19 cellular contexts compared by ENCODE assay signal in the genomic region with DNA sequence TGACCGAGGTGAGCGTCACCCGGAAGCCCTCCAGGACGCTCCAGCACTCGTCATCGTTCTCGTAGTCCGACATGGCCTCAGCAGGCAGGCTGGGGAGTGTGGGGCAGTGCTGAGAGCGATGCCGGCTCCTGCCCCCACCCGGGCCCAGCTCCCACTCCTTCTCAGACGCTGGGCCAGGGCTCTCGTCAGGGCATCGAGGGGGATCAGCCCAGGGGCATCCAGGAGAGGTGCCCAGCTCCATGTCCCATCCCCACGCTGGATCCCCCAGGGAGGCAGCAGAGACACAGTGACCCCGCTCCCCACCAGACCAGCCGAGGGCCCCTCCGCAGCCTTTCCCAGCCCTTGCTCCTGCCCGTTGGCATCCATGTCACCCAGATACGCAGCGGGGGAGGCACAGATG. TPM values are rescaled to one million over a fixed set of nuclear protein-coding genes. Genes with fewer than 3 reads are reported as not detected.
DNase-seq lines count a peak whose midpoint lies in the region; ATAC-seq, FAIRE-seq and TF ChIP-seq lines count a peak whose summit lies in the region.
"Had no signal": no experiment of that assay in that cellular context is flagged by ENCODE, and none has a peak within 500 bp of the region (broad histone marks: within the 10 kb centered on the region; RNA-seq: fewer than 3 reads in every experiment).

No MANE protein-coding gene starts in this region.

- H3K4me3 ChIP-seq in A549 (no peak overlapping the region), GM23248 (no peak overlapping the region), osteoblast (ENCODE audit: insufficient read depth, low read length) (peak overlapping the region; percentile 56)

- no peaks in the 10 kb centered on the region for H3K27me3 Mint-ChIP-seq in dendritic cell treated with granulocyte-macrophage colony-stimulating factor and Interleukin-4, amounts not matched to agents 40 ng/mL and 50 ng/mL, for 4 days
- H3K27me3 Mint-ChIP-seq in WTC11 (ENCODE audit: low read depth): no peaks in the 10 kb centered on the region
- H3K27me3 Mint-ChIP-seq: CD4-positive, alpha-beta memory T cell had no signal

- peak overlapping the region; percentile 39; the same call in 1 of the 3 replicates for H3K4me2 ChIP-seq in A549
- no peak overlapping the region for H3K4me2 ChIP-seq in GM23248 (ENCODE audit: unreplicated experiment)
- peak overlapping the region; percentile 75 for H3K4me2 ChIP-seq in osteoblast (ENCODE audit: insufficient read depth, low read length)

- TF ChIP-seq EP300 in A549 (IDR thresholded peaks at IDR 0.05): no peak

- H3K27me3 ChIP-seq in GM23248 (replicated peaks; ENCODE audit: insufficient read depth) (no peaks in the 10 kb centered on the region), osteoblast (ENCODE audit: insufficient read depth, low read length) (no peaks in the 10 kb centered on the region)
- H3K27me3 ChIP-seq: suprapubic skin had no signal

- H3K79me2 ChIP-seq in GM23248 (ENCODE audit: insufficient read depth) (no peaks in the 10 kb centered on the region), osteoblast (ENCODE audit: insufficient read depth, low read length) (no peaks in the 10 kb centered on the region)

- WGBS in A549 (ENCODE audit: missing lambda C conversion rate): 94% methylated on average over 8 of the region's 21 CpGs
- 89 to 94% methylated on average over 19 to 21 of the region's 21 CpGs for WGBS in GM23248 (ENCODE audit: low coverage in 1 of 2, low lambda C conversion rate in 2 of 2, missing lambda C conversion rate in 2 of 2), 2 experiments

- no peak for TF ChIP-seq POLR2A in A549 (IDR thresholded peaks at IDR 0.05; ENCODE audit: low read length)

- intact Hi-C loops in dendritic cell treated with granulocyte-macrophage colony-stimulating factor and Interleukin-4, amounts not matched to agents 40 ng/mL and 50 ng/mL, for 4 days (cut with micrococcal nuclease): no loop called here

- H3K4me1 ChIP-seq in A549 (peaks cover 12% of the 10 kb centered on the region), GM23248 (ENCODE audit: insufficient read depth) (peaks cover 11% of the 10 kb centered on the region; the same call in 1 of the 2 replicates), osteoblast (ENCODE audit: insufficient read depth, low read length) (peaks cover 14% of the 10 kb centered on the region)
- H3K4me1 ChIP-seq: psoas muscle had no signal

- no peak for TF ChIP-seq RAD21 in A549 (conservative IDR thresholded peaks at IDR 0.05 in 1 of 2, IDR thresholded peaks at IDR 0.05 in 1 of 2)

- H3K36me3 ChIP-seq in GM23248 (ENCODE audit: low read depth) (no peaks in the 10 kb centered on the region), osteoblast (ENCODE audit: insufficient read depth, low read length) (peaks cover 3% of the 10 kb centered on the region)
- H3K36me3 ChIP-seq: suprapubic skin had no signal

- CTCF ChIA-PET in A549 (lab: Yijun Ruan, JAX): interaction anchor here (0.6 to 2.3 kb wide), 8 partner anchors 9 to 108 kb away, joined by 3 to 18 read pairs (median 4); a partner anchor contains a TSS
- CTCF ChIA-PET in WTC11 (lab: Charles Lee): interaction anchor here (0.6 to 1.7 kb wide), 3 partner anchors 8 to 32 kb away, joined by 3 to 5 read pairs (median 4); a partner anchor contains a TSS

- no peaks in the 10 kb centered on the region for H4K20me1 ChIP-seq in GM23248 (ENCODE audit: insufficient read depth)
- H4K20me1 ChIP-seq in osteoblast (ENCODE audit: insufficient read depth, low read length): no peaks in the 10 kb centered on the region

- H3K4me1 Mint-ChIP-seq in dendritic cell treated with granulocyte-macrophage colony-stimulating factor and Interleukin-4, amounts not matched to agents 40 ng/mL and 50 ng/mL, for 4 days (ENCODE audit: low read depth): peaks cover 77% of the 10 kb centered on the region
- no peaks in the 10 kb centered on the region for H3K4me1 Mint-ChIP-seq in WTC11
- H3K4me1 Mint-ChIP-seq: CD4-positive, alpha-beta memory T cell had no signal

- H3K9ac ChIP-seq in GM23248: peak overlapping the region; percentile 31; the same call in 1 of the 2 replicates

- ATAC-seq in A549 (no peak), GM21367 (IDR thresholded peaks at IDR 0.05; ENCODE audit: unreplicated experiment) (no peak), WTC11 (no peak)
- ATAC-seq: activated naive CD4-positive, alpha-beta T cell treated with anti-CD3 and anti-CD28 coated beads, Interleukin-2, amount 50 U/mL, for 72 hours had no signal

- no peaks in the 10 kb centered on the region for H3K9me3 ChIP-seq in A549
- no peaks in the 10 kb centered on the region for H3K9me3 ChIP-seq in GM23248 (ENCODE audit: low read depth)
- no peaks in the 10 kb centered on the region for H3K9me3 ChIP-seq in osteoblast (ENCODE audit: low read depth, low read length)
- H3K9me3 ChIP-seq: esophagus muscularis mucosa, psoas muscle, suprapubic skin had no signal

- in situ Hi-C loops in GM23248 (cut with MboI): no loop called here

- no peaks in the 10 kb centered on the region for H3F3A ChIP-seq in GM23248 (ENCODE audit: insufficient read depth)

- DNase-seq in A549 (ENCODE audit: low read depth in 1 of 2, low spot score in 1 of 2): no peak
- DNase-seq in GM23248: no peak
- no peak for DNase-seq in osteoblast (ENCODE audit: insufficient read length, low spot score, missing footprints)
- DNase-seq in Ammon's horn (ENCODE audit: low spot score): no peak
- no peak for DNase-seq in WTC11 (ENCODE audit: low spot score)
- no peak for DNase-seq in putamen (ENCODE audit: low spot score)
- DNase-seq: CD4-positive, alpha-beta memory T cell; effector memory CD4-positive, alpha-beta T cell; NCI-H1417 treated with DMSO at 0.1 percent for 48 hours; stimulated activated CD8-positive, alpha-beta memory T cell treated with anti-CD3 and anti-CD28 coated beads, Interleukin-4, amount 100 ng/mL, for 48 hours had no signal

- H3K9me2 ChIP-seq in GM23248 (ENCODE audit: insufficient read depth): no peaks in the 10 kb centered on the region

- H3K27ac ChIP-seq in A549 (peak overlapping the region; percentile 54 to 76; a peak in 3 of 6 replicates), GM23248 (no peak overlapping the region), osteoblast (ENCODE audit: low read depth, low read length) (no peak overlapping the region)
- H3K27ac ChIP-seq: esophagus muscularis mucosa, psoas muscle, suprapubic skin had no signal

- H3K36me3 Mint-ChIP-seq in dendritic cell treated with granulocyte-macrophage colony-stimulating factor and Interleukin-4, amounts not matched to agents 40 ng/mL and 50 ng/mL, for 4 days (ENCODE audit: low read depth): peaks cover 89% of the 10 kb centered on the region
- no peaks in the 10 kb centered on the region for H3K36me3 Mint-ChIP-seq in WTC11
- H3K36me3 Mint-ChIP-seq: activated naive CD4-positive, alpha-beta T cell treated with anti-CD3 and anti-CD28 coated beads, Interleukin-2, amount 50 U/mL, for 72 hours; CD4-positive, alpha-beta memory T cell; mesothelial cell of epicardium had no signal

- no peak for FAIRE-seq in A549 (lab: Jason Lieb, UNC)
- FAIRE-seq: A204.1 had no signal

- POLR2A ChIA-PET in A549 (lab: Yijun Ruan, JAX) (interaction anchor here (0.6 to 2.3 kb wide), 2 partner anchors 8 to 9 kb away, joined by 4 to 17 read pairs; a partner anchor contains a TSS), WTC11 (lab: Charles Lee) (interaction anchor here (0.7 to 1.2 kb wide), 2 partner anchors 8 to 253 kb away, joined by 3 to 4 read pairs; a partner anchor contains a TSS)

- TF ChIP-seq CTCF in A549 (IDR thresholded peaks at IDR 0.05) (no peak), osteoblast (IDR thresholded peaks at IDR 0.05; ENCODE audit: extremely low read depth, low read depth, low read length) (no peak), WTC11 (IDR thresholded peaks at IDR 0.05) (no peak)

- no peaks in the 10 kb centered on the region for H3K9me3 Mint-ChIP-seq in dendritic cell treated with granulocyte-macrophage colony-stimulating factor and Interleukin-4, amounts not matched to agents 40 ng/mL and 50 ng/mL, for 4 days
- H3K9me3 Mint-ChIP-seq in WTC11: no peaks in the 10 kb centered on the region
- H3K9me3 Mint-ChIP-seq: activated naive CD4-positive, alpha-beta T cell treated with anti-CD3 and anti-CD28 coated beads, Interleukin-2, amount 50 U/mL, for 72 hours; activated T-helper 1 cell treated with anti-CD3 and anti-CD28 coated beads, Interleukin-12 subunit alpha, Interleukin-12 subunit beta, Interleukin-2, Interleukin-4 antibody, amounts not matched to agents 30 ng/mL and 10 ng/mL and 1 ng/mL, durations not matched to agents 14 hours and 24 hours and 36 hours; CD4-positive, alpha-beta memory T cell; mesothelial cell of epicardium had no signal

- H3K4me3 Mint-ChIP-seq in dendritic cell treated with granulocyte-macrophage colony-stimulating factor and Interleukin-4, amounts not matched to agents 40 ng/mL and 50 ng/mL, for 4 days: peak overlapping the region; percentile 97
- no peak overlapping the region for H3K4me3 Mint-ChIP-seq in WTC11
- H3K4me3 Mint-ChIP-seq: activated T-helper 1 cell treated with anti-CD3 and anti-CD28 coated beads, Interleukin-12 subunit alpha, Interleukin-12 subunit beta, Interleukin-2, Interleukin-4 antibody, amounts not matched to agents 30 ng/mL and 10 ng/mL and 1 ng/mL, durations not matched to agents 14 hours and 24 hours and 36 hours; CD4-positive, alpha-beta memory T cell had no signal

- H2AFZ ChIP-seq in GM23248 (peak overlapping the region; percentile 78), osteoblast (ENCODE audit: low read length) (peak overlapping the region; percentile 77)

- peak overlapping the region; percentile 93 for H3K27ac Mint-ChIP-seq in dendritic cell treated with granulocyte-macrophage colony-stimulating factor and Interleukin-4, amounts not matched to agents 40 ng/mL and 50 ng/mL, for 4 days
- no peak overlapping the region for H3K27ac Mint-ChIP-seq in WTC11
- H3K27ac Mint-ChIP-seq: activated naive CD4-positive, alpha-beta T cell treated with anti-CD3 and anti-CD28 coated beads, Interleukin-2, amount 50 U/mL, for 72 hours; activated T-helper 1 cell treated with anti-CD3 and anti-CD28 coated beads, Interleukin-12 subunit alpha, Interleukin-12 subunit beta, Interleukin-2, Interleukin-4 antibody, amounts not matched to agents 30 ng/mL and 10 ng/mL and 1 ng/mL, durations not matched to agents 14 hours and 24 hours and 36 hours; CD4-positive, alpha-beta memory T cell; mesothelial cell of epicardium had no signal

RNA-seq across cellular contexts. Expression of a gene that starts 1.5 kb away (rescaled TPM):
- 0.21 and 0.25 TPM in 2 replicates for polyA plus RNA-seq in A549 (2011; rRNA removed)
- polyA plus RNA-seq in A549 (2012; cell fraction: cytosol; rRNA removed): 0.66 and 0.70 TPM in 2 replicates
- polyA plus RNA-seq in A549 (2012; cell fraction: nucleus; rRNA removed): 3.4 and 5.5 TPM in 2 replicates
- 0.94 to 1.2 TPM (median 0.94 TPM) in 3 replicates for polyA plus RNA-seq in A549 (2017; fragmentation: RNase III; extraction: RNeasy Plus Mini Kit Qiagen cat#74134 plus additional on column Dnase treatment)
- polyA minus RNA-seq in A549 (2011; rRNA and poly(A)+ RNA removed): 0.05 and 2.3 TPM in 2 replicates
- total RNA-seq in GM23248 (2014; rRNA removed; shearing (Covaris generic)): 0.11 TPM in 1 of 2 replicates, not detected in the other
- 0.60 and 0.61 TPM in 2 replicates for polyA plus RNA-seq in GM23248 (2016; fragmentation: Nextera tagmentation; extraction: Ambion mirVana)
- total RNA-seq in osteoblast: 1.8 and 5.1 TPM in 2 replicates
- total RNA-seq in WTC11 (2021): 0.76 to 0.96 TPM (median 0.96 TPM) in 3 replicates

RNA-seq across cellular contexts. Expression of a gene that starts 8.5 kb away (rescaled TPM):
- polyA plus RNA-seq in A549 (2011; rRNA removed) (5.1 and 8.0 TPM in 2 replicates), A549 (2017; fragmentation: RNase III; extraction: RNeasy Plus Mini Kit Qiagen cat#74134 plus additional on column Dnase treatment) (19.0 to 19.9 TPM (median 19.1 TPM) in 3 replicates), GM23248 (2016; fragmentation: Nextera tagmentation; extraction: Ambion mirVana) (25.9 and 27.1 TPM in 2 replicates)
- 48.0 and 53.1 TPM in 2 replicates for polyA plus RNA-seq in A549 (2012; cell fraction: cytosol; rRNA removed)
- 55.1 and 58.4 TPM in 2 replicates for polyA plus RNA-seq in A549 (2012; cell fraction: nucleus; rRNA removed)
- polyA minus RNA-seq in A549 (2011; rRNA and poly(A)+ RNA removed): 2.1 and 2.4 TPM in 2 replicates
- total RNA-seq in GM23248 (2014; rRNA removed; shearing (Covaris generic)): 12.3 and 49.8 TPM in 2 replicates
- total RNA-seq in osteoblast (4.3 and 4.4 TPM in 2 replicates), WTC11 (2021) (13.5 to 17.2 TPM (median 15.0 TPM) in 3 replicates)

RNA-seq across cellular contexts. Expression of a gene that starts 28.0 kb away (rescaled TPM):
- polyA plus RNA-seq in A549 (2011; rRNA removed) (2.7 and 3.1 TPM in 2 replicates), A549 (2017; fragmentation: RNase III; extraction: RNeasy Plus Mini Kit Qiagen cat#74134 plus additional on column Dnase treatment) (10.1 to 10.8 TPM (median 10.3 TPM) in 3 replicates), GM23248 (2016; fragmentation: Nextera tagmentation; extraction: Ambion mirVana) (3.3 and 4.4 TPM in 2 replicates)
- polyA plus RNA-seq in A549 (2012; cell fraction: cytosol; rRNA removed): 5.2 and 6.4 TPM in 2 replicates
- 25.6 and 36.1 TPM in 2 replicates for polyA plus RNA-seq in A549 (2012; cell fraction: nucleus; rRNA removed)
- 4.5 and 4.6 TPM in 2 replicates for polyA minus RNA-seq in A549 (2011; rRNA and poly(A)+ RNA removed)
- total RNA-seq in GM23248 (2014; rRNA removed; shearing (Covaris generic)): 5.2 and 8.2 TPM in 2 replicates
- total RNA-seq in osteoblast (8.0 and 9.0 TPM in 2 replicates), WTC11 (2021) (18.9 to 22.8 TPM (median 20.0 TPM) in 3 replicates)

RNA-seq across cellular contexts. Expression of a gene that starts 38.4 kb away (rescaled TPM):
- polyA plus RNA-seq in A549 (2011; rRNA removed) (69.0 and 75.8 TPM in 2 replicates), A549 (2017; fragmentation: RNase III; extraction: RNeasy Plus Mini Kit Qiagen cat#74134 plus additional on column Dnase treatment) (63.8 to 67.4 TPM (median 66.7 TPM) in 3 replicates), GM23248 (2016; fragmentation: Nextera tagmentation; extraction: Ambion mirVana) (11.2 and 13.0 TPM in 2 replicates)
- 63.5 and 69.5 TPM in 2 replicates for polyA plus RNA-seq in A549 (2012; cell fraction: cytosol; rRNA removed)
- 123 and 138 TPM in 2 replicates for polyA plus RNA-seq in A549 (2012; cell fraction: nucleus; rRNA removed)
- 26.5 and 42.7 TPM in 2 replicates for polyA minus RNA-seq in A549 (2011; rRNA and poly(A)+ RNA removed)
- 36.4 and 50.2 TPM in 2 replicates for total RNA-seq in GM23248 (2014; rRNA removed; shearing (Covaris generic))
- total RNA-seq in osteoblast (37.4 and 40.2 TPM in 2 replicates), WTC11 (2021) (102 to 140 TPM (median 103 TPM) in 3 replicates)

RNA-seq across cellular contexts. Expression of a gene that starts 38.5 kb away (rescaled TPM):
- 53.4 and 71.1 TPM in 2 replicates for polyA plus RNA-seq in A549 (2011; rRNA removed)
- polyA plus RNA-seq in A549 (2012; cell fraction: cytosol; rRNA removed): 86.8 and 91.7 TPM in 2 replicates
- polyA plus RNA-seq in A549 (2012; cell fraction: nucleus; rRNA removed): 204 and 211 TPM in 2 replicates
- polyA plus RNA-seq in A549 (2017; fragmentation: RNase III; extraction: RNeasy Plus Mini Kit Qiagen cat#74134 plus additional on column Dnase treatment): 83.0 to 101 TPM (median 89.2 TPM) in 3 replicates
- 34.5 and 38.2 TPM in 2 replicates for polyA minus RNA-seq in A549 (2011; rRNA and poly(A)+ RNA removed)
- 58.7 and 102 TPM in 2 replicates for total RNA-seq in GM23248 (2014; rRNA removed; shearing (Covaris generic))
- 77.4 and 81.9 TPM in 2 replicates for polyA plus RNA-seq in GM23248 (2016; fragmentation: Nextera tagmentation; extraction: Ambion mirVana)
- 36.8 and 39.1 TPM in 2 replicates for total RNA-seq in osteoblast
- total RNA-seq in WTC11 (2021): 77.0 to 103 TPM (median 79.2 TPM) in 3 replicates

Comparison
In these comparisons a context has a peak if more than half of its experiments do, and no peak if none do; other contexts are left out.
1. H3K27ac ChIP-seq: peak in A549 (2 of 2); none in GM23248 (single experiment) and osteoblast (single experiment).